ENCODE assay signal across 8 cellular contexts in genomic region chr11:111603633-111604130, GRCh38.
A peak's percentile ranks its signal among the peaks of the same experiment; 100 is the strongest.
DNase-seq lines count a peak whose midpoint lies in the region; ATAC-seq and TF ChIP-seq lines count a peak whose summit lies in the region.

No MANE protein-coding gene starts in this region.

- H2AFZ ChIP-seq in Loucy (ENCODE audit: low read length) = peak overlapping the region; percentile 12; the same call in 1 of the 2 replicates

- H3K9ac ChIP-seq in BLaER1 treated with 17β-estradiol and CSF1 and Interleukin-3, amounts not matched to agents 10 nM and 100 nM = peak overlapping the region; percentile 87 to 98 (median 92)
- H3K9ac ChIP-seq in Loucy (ENCODE audit: low read depth, low read length, poor library complexity, severe bottlenecking) (peak overlapping the region; percentile 77), duodenal mucosa (ENCODE audit: low read depth in 1 of 2, low read length in 2 of 2) (peak overlapping the region; percentile 91 to 95)

- H3K9me2 ChIP-seq in Loucy (replicated peaks; ENCODE audit: low read depth, low read length) = no peaks in the 10 kb centered on the region

- no peaks in the 10 kb centered on the region for H3K36me3 ChIP-seq in BLaER1 treated with 17β-estradiol and CSF1 and Interleukin-3, amounts not matched to agents 10 nM and 100 nM
- H3K36me3 ChIP-seq in Loucy (ENCODE audit: insufficient read depth, low read length) (no peaks in the 10 kb centered on the region), duodenal mucosa (ENCODE audit: control insufficient read depth in 1 of 2, insufficient read depth in 2 of 2, low read length in 2 of 2) (no peaks in the 10 kb centered on the region)

- H3K4me3 ChIP-seq in BLaER1 treated with 17β-estradiol and CSF1 and Interleukin-3, amounts not matched to agents 10 nM and 100 nM = peak overlapping the region; percentile 78 to 99 (median 95)
- H3K4me3 ChIP-seq in Loucy (ENCODE audit: low read length, poor library complexity, severe bottlenecking) (peak overlapping the region; percentile 83), duodenal mucosa (ENCODE audit: low read depth in 1 of 2, low read length in 2 of 2) (peak overlapping the region; percentile 80 to 84)

- TF ChIP-seq CTCF in Loucy (conservative IDR thresholded peaks at IDR 0.05; ENCODE audit: low read length) (no peak), nephron (IDR thresholded peaks at IDR 0.05; ENCODE audit: unreplicated experiment in 3 of 3) (no peak)

- H3K27me3 ChIP-seq in BLaER1 treated with 17β-estradiol and CSF1 and Interleukin-3, amounts not matched to agents 10 nM and 100 nM = no peaks in the 10 kb centered on the region
- H3K27me3 ChIP-seq in Loucy (ENCODE audit: insufficient read depth, low read length, poor library complexity, severe bottlenecking) (no peaks in the 10 kb centered on the region), duodenal mucosa (ENCODE audit: control insufficient read depth in 1 of 2, insufficient read depth in 2 of 2, low read length in 2 of 2) (no peaks in the 10 kb centered on the region)

- peak overlapping the region; percentile 81 to 94 (median 86) for H3K27ac Mint-ChIP-seq in nephron

- ATAC-seq in GM18861 (IDR thresholded peaks at IDR 0.05; ENCODE audit: unreplicated experiment) (no peak), HG03469 (IDR thresholded peaks at IDR 0.05; ENCODE audit: unreplicated experiment) (no peak)

- H3K9me3 ChIP-seq in BLaER1 treated with 17β-estradiol and CSF1 and Interleukin-3, amounts not matched to agents 10 nM and 100 nM (replicated peaks in 1 of 11) = no peaks in the 10 kb centered on the region
- H3K9me3 ChIP-seq in Loucy (ENCODE audit: insufficient read depth, low read depth, low read length) = no peaks in the 10 kb centered on the region
- H3K9me3 ChIP-seq in duodenal mucosa (ENCODE audit: control insufficient read depth in 1 of 2, low read length in 2 of 2) = no peaks in the 10 kb centered on the region

- no peaks in the 10 kb centered on the region for H3K9me3 Mint-ChIP-seq in nephron

- H3F3A ChIP-seq in Loucy (ENCODE audit: low read depth) = no peaks in the 10 kb centered on the region

- H3K27me3 Mint-ChIP-seq in nephron (ENCODE audit: low read depth) = no peaks in the 10 kb centered on the region

- peaks cover 26% of the 10 kb centered on the region for H3K4me1 Mint-ChIP-seq in nephron

- H4K20me1 ChIP-seq in BLaER1 treated with 17β-estradiol and CSF1 and Interleukin-3, amounts not matched to agents 10 nM and 100 nM = peaks cover 20 to 55% (median 38%) of the 10 kb centered on the region in 11 experiments; a peak in 20 of 22 replicates
- H4K20me1 ChIP-seq in Loucy (ENCODE audit: insufficient read depth, low read length, poor library complexity, severe bottlenecking) = peaks cover 36% of the 10 kb centered on the region

- peaks cover 17 to 39% (median 26%) of the 10 kb centered on the region in 10 experiments for H3K4me1 ChIP-seq in BLaER1 treated with 17β-estradiol and CSF1 and Interleukin-3, amounts not matched to agents 10 nM and 100 nM
- H3K4me1 ChIP-seq in Loucy (ENCODE audit: insufficient read depth, low read length, poor library complexity, severe bottlenecking) = peaks cover 33% of the 10 kb centered on the region
- H3K4me1 ChIP-seq in duodenal mucosa (ENCODE audit: control insufficient read depth in 1 of 2, insufficient read depth in 2 of 2, low read length in 2 of 2) = peaks cover 16 to 20% of the 10 kb centered on the region in 2 donors

- DNase-seq in cerebellar cortex (ENCODE audit: low spot score) = no peak
- no peak for DNase-seq in stimulated activated CD4-positive, alpha-beta T cell treated with anti-CD3 and anti-CD28 coated beads, Interleukin-4, amount 100 ng/mL, for 4 hours

- H3K36me3 Mint-ChIP-seq in nephron (ENCODE audit: low read depth) = no peaks in the 10 kb centered on the region

- peaks cover 56% of the 10 kb centered on the region for H3K79me2 ChIP-seq in Loucy (ENCODE audit: insufficient read depth, low read length)

- H3K4me2 ChIP-seq in BLaER1 treated with 17β-estradiol and CSF1 and Interleukin-3, amounts not matched to agents 10 nM and 100 nM = peak overlapping the region; percentile 86 to 99 (median 94)
- H3K4me2 ChIP-seq in Loucy (ENCODE audit: low read depth, low read length, poor library complexity, severe bottlenecking) = peak overlapping the region; percentile 93

- H3K27ac ChIP-seq in BLaER1 treated with 17β-estradiol and CSF1 and Interleukin-3, amounts not matched to agents 10 nM and 100 nM = peak overlapping the region in 6 of 11 experiments; percentile 86 to 95 (median 90); a peak in 11 of 22 replicates
- H3K27ac ChIP-seq in duodenal mucosa (ENCODE audit: low read depth, low read length) = no peak overlapping the region

- peak overlapping the region; percentile 91 to 98 (median 96) for H3K4me3 Mint-ChIP-seq in nephron
